In genomic region chr19:40592170-40592569, GRCh38 we compare ENCODE assay signal across 8 cellular contexts. TPM values are rescaled to one million over a fixed set of nuclear protein-coding genes. Genes with fewer than 3 reads are reported as not detected.
A peak's percentile ranks its signal among the peaks of the same experiment; 100 is the strongest.
DNase-seq lines count a peak whose midpoint lies in the region; ATAC-seq, FAIRE-seq and TF ChIP-seq lines count a peak whose summit lies in the region.

No MANE protein-coding gene starts in this region.

- FAIRE-seq in H54 (lab: Jason Lieb, UNC): peak; percentile 15

- TF ChIP-seq CTCF in CD14-positive monocyte (IDR thresholded peaks at IDR 0.05): no peak

- peaks cover 14% of the 10 kb centered on the region for H3K4me1 Mint-ChIP-seq in CD14-positive monocyte
- peaks cover 13 to 24% of the 10 kb centered on the region in 2 donors for H3K4me1 Mint-ChIP-seq in effector memory CD8-positive, alpha-beta T cell (ENCODE audit: low read depth in 2 of 2)
- H3K4me1 Mint-ChIP-seq in stimulated activated naive CD8-positive, alpha-beta T cell treated with anti-CD3 and anti-CD28 coated beads, Interleukin-15, Interleukin-2, amounts not matched to agents 100 ng/mL and 50 ng/mL, for 24 hours (ENCODE audit: low read depth): peaks cover 11% of the 10 kb centered on the region

- intact Hi-C loops in CD14-positive monocyte (cut with micrococcal nuclease): no loop called here

- peak; percentile 79 for ATAC-seq in effector memory CD8-positive, alpha-beta T cell (replicated peaks)
- no peak for ATAC-seq in GM18517 (IDR thresholded peaks at IDR 0.05; ENCODE audit: unreplicated experiment)

- no peak overlapping the region for H3K4me3 Mint-ChIP-seq in CD14-positive monocyte
- H3K4me3 Mint-ChIP-seq in effector memory CD8-positive, alpha-beta T cell: no peak overlapping the region
- H3K4me3 Mint-ChIP-seq in stimulated activated naive CD8-positive, alpha-beta T cell treated with anti-CD3 and anti-CD28 coated beads, Interleukin-15, Interleukin-2, amounts not matched to agents 100 ng/mL and 50 ng/mL, for 24 hours: no peak overlapping the region

- DNase-seq in CD14-positive monocyte (ENCODE audit: low spot score) (no peak), H54 (ENCODE audit: insufficient read length, low spot score) (no peak), NCI-H82 (lab: John Stamatoyannopoulos, UW) (peak; percentile 84)
- no peak for DNase-seq in effector memory CD8-positive, alpha-beta T cell
- no peak for DNase-seq in activated CD4-positive, CD25-positive, alpha-beta regulatory T cell (lab: John Stamatoyannopoulos, UW)
- DNase-seq in activated naive CD4-positive, alpha-beta T cell treated with Interleukin-2 at 50 U/mL for 16 hours: no peak

- peaks cover 39 to 52% of the 10 kb centered on the region in 2 donors for H3K36me3 Mint-ChIP-seq in CD14-positive monocyte
- H3K36me3 Mint-ChIP-seq in effector memory CD8-positive, alpha-beta T cell (ENCODE audit: insufficient read depth): peaks cover 19% of the 10 kb centered on the region
- peaks cover 16% of the 10 kb centered on the region for H3K36me3 Mint-ChIP-seq in stimulated activated naive CD8-positive, alpha-beta T cell treated with anti-CD3 and anti-CD28 coated beads, Interleukin-15, Interleukin-2, amounts not matched to agents 100 ng/mL and 50 ng/mL, for 24 hours (ENCODE audit: low read depth)

- peak overlapping the region in 6 of 7 donors; percentile 49 to 81 (median 68) for H3K27ac Mint-ChIP-seq in CD14-positive monocyte
- peak overlapping the region; percentile 7 to 67 for H3K27ac Mint-ChIP-seq in effector memory CD8-positive, alpha-beta T cell
- peak overlapping the region; percentile 21 for H3K27ac Mint-ChIP-seq in stimulated activated naive CD8-positive, alpha-beta T cell treated with anti-CD3 and anti-CD28 coated beads, Interleukin-15, Interleukin-2, amounts not matched to agents 100 ng/mL and 50 ng/mL, for 24 hours

- peaks cover 29 to 32% (median 30%) of the 10 kb centered on the region in 3 donors for H3K27me3 Mint-ChIP-seq in CD14-positive monocyte (ENCODE audit: low read depth in 3 of 3)
- H3K27me3 Mint-ChIP-seq in effector memory CD8-positive, alpha-beta T cell: peaks cover 0 to 10% of the 10 kb centered on the region in 2 donors
- peaks cover 4% of the 10 kb centered on the region for H3K27me3 Mint-ChIP-seq in stimulated activated naive CD8-positive, alpha-beta T cell treated with anti-CD3 and anti-CD28 coated beads, Interleukin-15, Interleukin-2, amounts not matched to agents 100 ng/mL and 50 ng/mL, for 24 hours

- peaks cover 0 to 11% (median 3%) of the 10 kb centered on the region in 7 donors for H3K9me3 Mint-ChIP-seq in CD14-positive monocyte
- no peaks in the 10 kb centered on the region for H3K9me3 Mint-ChIP-seq in effector memory CD8-positive, alpha-beta T cell
- H3K9me3 Mint-ChIP-seq in stimulated activated naive CD8-positive, alpha-beta T cell treated with anti-CD3 and anti-CD28 coated beads, Interleukin-15, Interleukin-2, amounts not matched to agents 100 ng/mL and 50 ng/mL, for 24 hours: no peaks in the 10 kb centered on the region

- TF ChIP-seq POLR2A in H54 (IDR thresholded peaks at IDR 0.05; ENCODE audit: low read depth, low read length): no peak

RNA-seq across cellular contexts. Expression of gene LTBP4, which starts 9.0 kb away (rescaled TPM):
- polyA plus RNA-seq in CD14-positive monocyte: 1 to 10 TPM; 3.8 to 8.0 TPM

RNA-seq across cellular contexts. Expression of gene SHKBP1, which starts 15.5 kb away (rescaled TPM):
- 100 to 1,000 TPM; 234 to 284 TPM for polyA plus RNA-seq in CD14-positive monocyte
